25 cellular contexts compared by ENCODE assay signal in genomic region chr3:113186566-113186965, GRCh38. TPM values are rescaled to one million over a fixed set of nuclear protein-coding genes. Genes with fewer than 3 reads are reported as not detected.
DNase-seq lines count a peak whose midpoint lies in the region; FAIRE-seq and TF ChIP-seq lines count a peak whose summit lies in the region.
"Had no signal": no experiment of that assay in that cellular context is flagged by ENCODE, and none has a peak within 500 bp of the region (broad histone marks: within the 10 kb centered on the region; RNA-seq: fewer than 3 reads in every experiment).

No MANE protein-coding gene starts in this region.

- H3K9me3 ChIP-seq in stomach: no peaks in the 10 kb centered on the region

- H3K4me3 ChIP-seq in stomach: no peak overlapping the region
- H3K4me3 ChIP-seq: MG63, SJSA1 had no signal

- no peaks in the 10 kb centered on the region for H3K36me3 ChIP-seq in stomach
- H3K36me3 ChIP-seq: MG63, SJSA1 had no signal

- peak; percentile 89 for DNase-seq in NCI-H1694 (lab: John Stamatoyannopoulos, UW)
- peak; percentile 78 for DNase-seq in NCI-H446 treated with DMSO at 0.1 percent for 48 hours (lab: John Stamatoyannopoulos, UW)
- DNase-seq in urothelium cell line (ENCODE audit: low spot score): no peak
- no peak for DNase-seq in stomach
- DNase-seq in NCI-H526 treated with DMSO at 0.1 percent for 48 hours (lab: John Stamatoyannopoulos, UW): no peak
- no peak for DNase-seq in foreskin melanocyte
- DNase-seq: Caco-2; CD8-positive, alpha-beta T cell; DMS79 treated with DMSO at 0.1 percent for 48 hours; GF-D8; HCEC 1CT; IMR-90; KG1; MG63; NCI-H187; NCI-H2081 treated with DMSO at 0.1 percent for 48 hours; NCI-H526; NK-92 treated with Interleukin-12 subunit alpha and Interleukin-12 subunit beta, amount 100 ng/mL, for 24 hours; PC-3; Right ventricle myocardium superior had no signal

- no peaks in the 10 kb centered on the region for H3K4me1 ChIP-seq in stomach
- H3K4me1 ChIP-seq: Caco-2, SJSA1 had no signal

- TF ChIP-seq CTCF in stomach (IDR thresholded peaks at IDR 0.05): no peak

- intact Hi-C loops in stomach (cut with DNase I; ENCODE audit: low total_unique reads): no loop called here

- WGBS in stomach, 5 donors: 83 to 94% (median 89%) methylated on average over 4 to 5 of the region's 5 CpGs

- FAIRE-seq in islet of Langerhans (lab: Jason Lieb, UNC) (peak; percentile 51), urothelium cell line (lab: Jason Lieb, UNC) (peak; percentile 13)
- FAIRE-seq: GM12891, H1 had no signal

- TF ChIP-seq EP300 in stomach (IDR thresholded peaks at IDR 0.05): no peak

- no peaks in the 10 kb centered on the region for H3K27me3 ChIP-seq in stomach
- H3K27me3 ChIP-seq: MG63, SJSA1 had no signal

- H3K27ac ChIP-seq in stomach: no peak overlapping the region
- H3K27ac ChIP-seq: C4-2B, SJSA1 had no signal

- TF ChIP-seq POLR2A in stomach (IDR thresholded peaks at IDR 0.05): no peak

RNA-seq across cellular contexts. Expression of gene BOC, which starts 24.8 kb away (rescaled TPM):
- total RNA-seq in stomach: 10 to 100 TPM in 4 of 5 donors, 1 to 10 TPM in 1; 9.8 to 51.3 (median 32.2) TPM
- 10 to 100 TPM in 1 of 3 donors, 1 to 10 TPM in 2; 5.2 to 17.5 (median 8.8) TPM for polyA plus RNA-seq in stomach
- total RNA-seq: CD8-positive, alpha-beta T cell had no signal

Comparison
In these comparisons a context has a peak if more than half of its experiments do, and no peak if none do; other contexts are left out.
1. DNase-seq: peak in NCI-H1694 (single experiment) and NCI-H446 treated with DMSO at 0.1 percent for 48 hours (single experiment); none in urothelium cell line (single experiment), stomach (single experiment), NCI-H526 treated with DMSO at 0.1 percent for 48 hours (single experiment) and foreskin melanocyte (single experiment).